Comparison of ENCODE assay signal across 24 cellular contexts in the genomic region with DNA sequence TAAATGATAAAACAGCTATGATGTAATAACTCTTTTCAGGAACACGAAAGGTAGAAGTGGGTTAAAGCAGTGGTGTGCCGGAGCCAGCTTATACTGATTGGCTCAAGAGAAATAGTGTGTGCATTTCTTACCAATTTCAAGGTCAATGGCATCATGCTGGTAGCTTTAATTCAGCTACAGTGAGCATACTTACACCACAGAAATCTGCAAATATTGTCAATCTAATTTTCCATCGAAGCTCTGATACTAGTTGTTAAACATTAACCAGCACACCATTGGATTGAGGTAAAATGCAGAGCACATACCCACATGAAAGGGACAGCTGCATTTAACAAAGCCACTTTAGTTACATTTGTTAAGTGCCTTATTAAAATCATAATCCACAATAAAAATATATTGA.
"Had no signal": no experiment of that assay in that cellular context is flagged by ENCODE, and none has a peak within 500 bp of the region (broad histone marks: within the 10 kb centered on the region; RNA-seq: fewer than 3 reads in every experiment).

No MANE protein-coding gene starts in this region.

- H3K27ac ChIP-seq: RWPE1, SJSA1 had no signal

- ATAC-seq: activated T-cell treated with anti-CD3 and anti-CD28 coated beads, Interleukin-2, amount 50 U/mL, for 72 hours; Panc1; SK-N-SH treated with all-trans-retinoic acid at 6 μM for 48 hours had no signal

- H3K9me3 ChIP-seq: SJSA1 had no signal

- H3K27me3 ChIP-seq: SJSA1 had no signal

- H3K4me3 ChIP-seq: SJSA1 had no signal

- DNase-seq: activated B cell treated with CpG ODN at 0.5 μM for 24 hours; activated CD4-positive, alpha-beta T cell treated with anti-CD3 and anti-CD28 coated beads for 1 hour; activated CD4-positive, alpha-beta T cell treated with anti-CD3 and anti-CD28 coated beads, Interleukin-2, amount 10 ng/mL, durations not matched to agents 24 days and 14 days; activated CD4-positive, alpha-beta T cell treated with anti-CD3 and anti-CD28 coated beads, Interleukin-2, amount 50 U/mL, for 48 hours; activated gamma-delta T cell treated with Interleukin-2 at 50 U/mL for 16 hours; activated naive CD4-positive, alpha-beta T cell treated with anti-CD3 and anti-CD28 coated beads, Interleukin-2, amount 10 ng/mL, durations not matched to agents 7 days and 5 days; activated naive CD8-positive, alpha-beta T cell treated with anti-CD3 and anti-CD28 coated beads for 36 hours; activated T-cell treated with anti-CD3 and anti-CD28 coated beads for 4 hours; activated T-cell treated with anti-CD3 and anti-CD28 coated beads, Interleukin-2, amount 50 U/mL, for 72 hours; Kasumi-1; KBM-7; NCI-H1048; NCI-H146; NCI-H187 treated with DMSO at 0.1 percent for 48 hours; NCI-H2081 treated with DMSO at 0.1 percent for 48 hours; NCI-H226; NCI-H526 treated with DMSO at 0.1 percent for 48 hours; NK-92 treated with Interleukin-12 subunit alpha and Interleukin-12 subunit beta, amount 100 ng/mL, for 24 hours; SW 1271; T-helper 9 cell had no signal

- H3K36me3 ChIP-seq: SJSA1 had no signal

- H3K4me1 ChIP-seq: SJSA1 had no signal
